Comparison of ENCODE assay signal across 8 cellular contexts in genomic region chr16:48365601-48366164, GRCh38. TPM values are rescaled to one million over a fixed set of nuclear protein-coding genes. Genes with fewer than 3 reads are reported as not detected.
DNase-seq lines count a peak whose midpoint lies in the region; ATAC-seq and TF ChIP-seq lines count a peak whose summit lies in the region.

No MANE protein-coding gene starts in this region.

- H3K27me3 ChIP-seq in DOHH2 (ENCODE audit: control insufficient read depth, low read length), result no peaks in the 10 kb centered on the region
- H3K27me3 ChIP-seq in IMR-90 (ENCODE audit: control insufficient read depth, insufficient read depth, low read length), result no peaks in the 10 kb centered on the region
- H3K27me3 ChIP-seq in cardiac muscle cell, result no peaks in the 10 kb centered on the region
- no peaks in the 10 kb centered on the region for H3K27me3 ChIP-seq in trophoblast cell (ENCODE audit: insufficient read depth, low read length)
- no peaks in the 10 kb centered on the region for H3K27me3 ChIP-seq in tibial artery

- peak overlapping the region; percentile 85 for H3K56ac ChIP-seq in IMR-90 (ENCODE audit: extremely low read depth, insufficient read depth, low read length)

- peak overlapping the region; percentile 75 for H2BK120ac ChIP-seq in IMR-90 (ENCODE audit: low read depth, low read length)
- no peak overlapping the region for H2BK120ac ChIP-seq in trophoblast cell (ENCODE audit: insufficient read depth, low read length, poor library complexity)

- TF ChIP-seq POLR2A in IMR-90 (IDR thresholded peaks at IDR 0.05; ENCODE audit: low read depth, low read length), result peak; percentile 77

- H4K91ac ChIP-seq in IMR-90 (ENCODE audit: insufficient read depth, low read depth, low read length) (peak overlapping the region; percentile 92), trophoblast cell (ENCODE audit: low read depth, low read length) (peak overlapping the region; percentile 9)

- no peaks in the 10 kb centered on the region for H3F3A ChIP-seq in DOHH2 (ENCODE audit: control insufficient read depth, insufficient read depth)

- H3K23ac ChIP-seq in IMR-90 (ENCODE audit: low read depth, low read length) (peak overlapping the region; percentile 75), trophoblast cell (ENCODE audit: low read length) (no peak overlapping the region)

- peak; percentile 86 for ATAC-seq in GM21619 (IDR thresholded peaks at IDR 0.05; ENCODE audit: unreplicated experiment)
- peak; percentile 99 for ATAC-seq in IMR-90 (ENCODE audit: low read depth)
- ATAC-seq in SK-N-SH treated with all-trans-retinoic acid at 6 μM for 48 hours, result peak; percentile 99

- H4K20me1 ChIP-seq in DOHH2 (ENCODE audit: control insufficient read depth, insufficient read depth, low read depth, low read length) (peaks cover 21% of the 10 kb centered on the region), IMR-90 (ENCODE audit: insufficient read depth, low read length) (peaks cover 61% of the 10 kb centered on the region)

- H3K36me3 ChIP-seq in DOHH2 (ENCODE audit: control insufficient read depth, low read length) (peaks cover 10% of the 10 kb centered on the region), IMR-90 (ENCODE audit: control insufficient read depth, insufficient read depth, low read length) (peaks cover 9% of the 10 kb centered on the region), cardiac muscle cell (no peaks in the 10 kb centered on the region), trophoblast cell (ENCODE audit: control insufficient read depth in 1 of 2, insufficient read depth in 2 of 2, low read length in 2 of 2) (peaks cover 4 to 9% of the 10 kb centered on the region in 2 experiments), tibial artery (peaks cover 0 to 9% (median 0%) of the 10 kb centered on the region in 3 donors)

- H3K79me2 ChIP-seq in DOHH2 (ENCODE audit: control insufficient read depth, low read length) (peaks cover 99% of the 10 kb centered on the region), trophoblast cell (ENCODE audit: control insufficient read depth, insufficient read depth, low read length, poor library complexity) (peaks cover 8% of the 10 kb centered on the region)

- H4K8ac ChIP-seq in IMR-90 (ENCODE audit: low read depth in 2 of 2, low read length in 2 of 2), result peak overlapping the region; percentile 22 to 78; a peak in 3 of 4 replicates
- no peak overlapping the region for H4K8ac ChIP-seq in trophoblast cell (ENCODE audit: low read depth, low read length)

- BruUV-seq in IMR-90 (replicated peaks; lab: Mats Ljungman, UMichigan), result no TSS peak

- no peak overlapping the region for H4K12ac ChIP-seq in trophoblast cell (ENCODE audit: low read depth, low read length)

- peak overlapping the region; percentile 86 for H3K4ac ChIP-seq in IMR-90 (ENCODE audit: low read depth, low read length)
- H3K4ac ChIP-seq in trophoblast cell (ENCODE audit: low read depth, low read length), result peak overlapping the region; percentile 37

- in situ Hi-C loops in IMR-90 (cut with MboI; ENCODE audit: low sequenced_read_pairs), result no loop called here

- H2BK20ac ChIP-seq in IMR-90 (ENCODE audit: low read depth, low read length), result peak overlapping the region; percentile 10

- H3K4me1 ChIP-seq in DOHH2 (ENCODE audit: control insufficient read depth, low read length), result peaks cover 33% of the 10 kb centered on the region
- H3K4me1 ChIP-seq in IMR-90 (ENCODE audit: control insufficient read depth, insufficient read depth, low read length), result peaks cover 13% of the 10 kb centered on the region
- H3K4me1 ChIP-seq in cardiac muscle cell (ENCODE audit: low read depth), result peaks cover 12% of the 10 kb centered on the region
- H3K4me1 ChIP-seq in trophoblast cell (ENCODE audit: control insufficient read depth in 1 of 2, insufficient read depth in 2 of 2, low read length in 2 of 2), result peaks cover 2 to 10% of the 10 kb centered on the region in 2 experiments
- peaks cover 0 to 65% (median 22%) of the 10 kb centered on the region in 4 donors for H3K4me1 ChIP-seq in tibial artery

- H3K18ac ChIP-seq in IMR-90 (ENCODE audit: low read depth, low read length) (peak overlapping the region; percentile 17), trophoblast cell (ENCODE audit: low read length) (no peak overlapping the region)

- peak overlapping the region; percentile 90 for H2AK9ac ChIP-seq in IMR-90 (replicated peaks; ENCODE audit: low read depth, low read length, poor library complexity)

- CTCF ChIA-PET in IMR-90 (lab: Yijun Ruan, JAX), result interaction anchor here (0.6 to 2.4 kb wide), 4 partner anchors 14 to 258 kb away, joined by 3 to 11 read pairs (median 3); no protein-coding TSS in a partner anchor

- H3K9ac ChIP-seq in IMR-90 (ENCODE audit: low read depth, low read length) (peak overlapping the region; percentile 83), trophoblast cell (ENCODE audit: low read length) (peak overlapping the region; percentile 24)

- H2AK5ac ChIP-seq in IMR-90 (ENCODE audit: low read depth, low read length) (peak overlapping the region; percentile 71; the same call in 1 of the 2 replicates), trophoblast cell (ENCODE audit: low read length) (no peak overlapping the region)

- H3K9me3 ChIP-seq in DOHH2 (ENCODE audit: control insufficient read depth, insufficient read depth, low read length), result no peaks in the 10 kb centered on the region
- no peaks in the 10 kb centered on the region for H3K9me3 ChIP-seq in IMR-90 (ENCODE audit: control insufficient read depth, insufficient read depth, low read length)
- H3K9me3 ChIP-seq in cardiac muscle cell (ENCODE audit: low read depth), result no peaks in the 10 kb centered on the region
- H3K9me3 ChIP-seq in trophoblast cell (ENCODE audit: insufficient read depth, low read depth, low read length), result no peaks in the 10 kb centered on the region
- no peaks in the 10 kb centered on the region for H3K9me3 ChIP-seq in tibial artery

- H2AFZ ChIP-seq in IMR-90 (replicated peaks; ENCODE audit: low read length, poor library complexity) (peak overlapping the region; percentile 86), trophoblast cell (ENCODE audit: insufficient read depth, low read length, poor library complexity) (no peak overlapping the region)

- no peak for TF ChIP-seq RAD21 in IMR-90 (IDR thresholded peaks at IDR 0.05; ENCODE audit: low read length)

- H3K4me2 ChIP-seq in DOHH2 (ENCODE audit: low read length), result peak overlapping the region; percentile 84
- peak overlapping the region; percentile 88 for H3K4me2 ChIP-seq in IMR-90 (ENCODE audit: low read depth, low read length)
- peak overlapping the region; percentile 80 for H3K4me2 ChIP-seq in trophoblast cell (ENCODE audit: low read length)

- dilution Hi-C loops in IMR-90 (cut with HindIII; ENCODE audit: low sequenced_read_pairs, unreplicated experiment), result no loop called here

- H2BK12ac ChIP-seq in trophoblast cell (ENCODE audit: low read length), result no peak overlapping the region

- H2BK5ac ChIP-seq in IMR-90 (ENCODE audit: low read depth, low read length, poor library complexity, severe bottlenecking) (peak overlapping the region; percentile 73), trophoblast cell (ENCODE audit: low read depth, low read length, poor library complexity) (peak overlapping the region; percentile 14)

- no peak overlapping the region for H3K27ac ChIP-seq in DOHH2 (ENCODE audit: low read depth, low read length)
- H3K27ac ChIP-seq in IMR-90 (ENCODE audit: insufficient read depth, low read length), result peak overlapping the region; percentile 84
- H3K27ac ChIP-seq in cardiac muscle cell, result peak overlapping the region; percentile 80
- peak overlapping the region; percentile 45 for H3K27ac ChIP-seq in trophoblast cell (ENCODE audit: low read depth, low read length)
- H3K27ac ChIP-seq in tibial artery, result peak overlapping the region; percentile 82 to 88

- H2BK15ac ChIP-seq in IMR-90 (ENCODE audit: low read depth, low read length), result no peak overlapping the region; the same call in 2 of the 3 replicates

- peak overlapping the region; percentile 10 for H4K5ac ChIP-seq in IMR-90 (ENCODE audit: low read depth, low read length)

- H3K4me3 ChIP-seq in DOHH2 (ENCODE audit: low read length) (peak overlapping the region; percentile 74), IMR-90 (ENCODE audit: insufficient read depth, low read depth, low read length) (peak overlapping the region; percentile 50), cardiac muscle cell (peak overlapping the region; percentile 67), trophoblast cell (ENCODE audit: low read depth, low read length) (peak overlapping the region; percentile 67), tibial artery (peak overlapping the region; percentile 62 to 69)

- H3K79me1 ChIP-seq in IMR-90 (ENCODE audit: low read depth in 1 of 2, low read length in 2 of 2) (peaks cover 5 to 69% of the 10 kb centered on the region in 2 experiments; a peak in 2 of 4 replicates), trophoblast cell (ENCODE audit: low read length) (peaks cover 4% of the 10 kb centered on the region)

- H3K14ac ChIP-seq in IMR-90 (replicated peaks; ENCODE audit: low read depth, low read length) (peak overlapping the region; percentile 79), trophoblast cell (ENCODE audit: low read length) (no peak overlapping the region)

- no peaks in the 10 kb centered on the region for H3K9me2 ChIP-seq in DOHH2 (replicated peaks; ENCODE audit: control insufficient read depth, low read length)

- POLR2A ChIA-PET in IMR-90 (lab: Charles Lee; ENCODE audit: unreplicated experiment), result interaction anchor here (0.6 kb wide), 1 partner anchor 177 kb away, joined by 3 read pairs; no protein-coding TSS in a partner anchor

- TF ChIP-seq CTCF in DOHH2 (IDR thresholded peaks at IDR 0.05; ENCODE audit: low read depth, low read length, poor library complexity, severe bottlenecking), result no peak
- TF ChIP-seq CTCF in IMR-90 (conservative IDR thresholded peaks at IDR 0.05; ENCODE audit: low read depth, low read length), result no peak
- peak; percentile 16 for TF ChIP-seq CTCF in cardiac muscle cell (IDR thresholded peaks at IDR 0.05; ENCODE audit: low read depth, low read length)
- no peak for TF ChIP-seq CTCF in tibial artery (IDR thresholded peaks at IDR 0.05)

- DNase-seq in IMR-90, result peak; percentile 80
- DNase-seq in activated naive CD8-positive, alpha-beta T cell treated with anti-CD3 and anti-CD28 coated beads, Interleukin-2, amount 50 U/mL, for 16 hours (ENCODE audit: low read depth, low spot score), result peak; percentile 44
- peak; percentile 92 to 94 for DNase-seq in cardiac muscle cell (ENCODE audit: low read depth in 1 of 2, low spot score in 1 of 2)
- peak; percentile 69 to 71 for DNase-seq in trophoblast cell
- peak; percentile 87 to 94 for DNase-seq in tibial artery

- H3K9me1 ChIP-seq in IMR-90 (ENCODE audit: insufficient read depth, low read length), result peaks cover 21% of the 10 kb centered on the region

- intact Hi-C loops in IMR-90 (cut with micrococcal nuclease) (loop anchor here (1.0 to 5.0 kb wide), 3 partner anchors 19 to 257 kb away; no protein-coding TSS in a partner anchor), tibial artery (cut with DNase I; ENCODE audit: low total_unique reads) (no loop called here)

- 8% methylated on average over 13 of the region's 33 CpGs; no CpG with 5 or more reads in 1 of the 2 experiments for WGBS in IMR-90 (ENCODE audit: extremely low coverage in 2 of 2, insufficient read length in 1 of 2), 2 experiments
- WGBS in trophoblast cell (ENCODE audit: extremely low coverage, insufficient coverage, insufficient read length), result no CpG with 5 or more reads among the region's 33 CpGs

RNA-seq across cellular contexts. Expression of gene SIAH1, which starts 19.5 kb away (rescaled TPM):
- 16.9 and 17.7 TPM in 2 replicates for total RNA-seq in IMR-90 (2012; rRNA removed)
- polyA plus RNA-seq in IMR-90 (2012; rRNA removed), result 8.8 and 10.3 TPM in 2 replicates
- polyA plus RNA-seq in IMR-90 (2012; cell fraction: cytosol; rRNA removed), result 6.3 and 10.9 TPM in 2 replicates
- polyA plus RNA-seq in IMR-90 (2012; cell fraction: nucleus; rRNA removed; ENCODE audit: low replicate concordance), result 8.6 and 22.7 TPM in 2 replicates
- total RNA-seq in cardiac muscle cell, result 26.8 and 26.9 TPM in 2 replicates
- 46.4 and 64.8 TPM in 2 replicates for polyA plus RNA-seq in cardiac muscle cell
- polyA plus RNA-seq in trophoblast cell (2013), result 76.1 and 80.1 TPM in 2 replicates
